In genomic region chr14:100891051-100891450, GRCh38 we compare ENCODE assay signal across 32 cellular contexts. TPM values are rescaled to one million over a fixed set of nuclear protein-coding genes. Genes with fewer than 3 reads are reported as not detected.
DNase-seq lines count a peak whose midpoint lies in the region; ATAC-seq and TF ChIP-seq lines count a peak whose summit lies in the region.
"Had no signal": no experiment of that assay in that cellular context is flagged by ENCODE, and none has a peak within 500 bp of the region (broad histone marks: within the 10 kb centered on the region; RNA-seq: fewer than 3 reads in every experiment).

No MANE protein-coding gene starts in this region.

- H3K36me3 Mint-ChIP-seq in glutamatergic neuron (ENCODE audit: unreplicated experiment) (no peaks in the 10 kb centered on the region), type B pancreatic cell (no peaks in the 10 kb centered on the region)
- H3K36me3 Mint-ChIP-seq in activated CD4-positive, alpha-beta memory T cell treated with anti-CD3 and anti-CD28 coated beads for 36 hours = no peaks in the 10 kb centered on the region
- H3K36me3 Mint-ChIP-seq: CD8-positive, alpha-beta memory T cell; natural killer cell had no signal

- H3K9me3 ChIP-seq in heart left ventricle (no peaks in the 10 kb centered on the region), right cardiac atrium (ENCODE audit: control insufficient read depth, low read length) (no peaks in the 10 kb centered on the region), osteoblast (ENCODE audit: low read depth, low read length) (no peaks in the 10 kb centered on the region)
- H3K9me3 ChIP-seq: BE2C, mucosa of descending colon, thyroid gland had no signal

- no peak overlapping the region for H3K27ac Mint-ChIP-seq in glutamatergic neuron (ENCODE audit: unreplicated experiment)
- H3K27ac Mint-ChIP-seq in type B pancreatic cell = no peak overlapping the region
- H3K27ac Mint-ChIP-seq in activated CD4-positive, alpha-beta memory T cell treated with anti-CD3 and anti-CD28 coated beads for 36 hours = no peak overlapping the region
- H3K27ac Mint-ChIP-seq: activated CD4-positive, alpha-beta T cell treated with anti-CD3 and anti-CD28 coated beads, Interleukin-2, amount 10 ng/mL, durations not matched to agents 24 days and 14 days; activated naive CD4-positive, alpha-beta T cell treated with anti-CD3 and anti-CD28 coated beads for 36 hours; CD8-positive, alpha-beta memory T cell; natural killer cell; T-helper 2 cell treated with Interferon-gamma antibody and Interleukin-4, amounts not matched to agents 5 μg/mL and 100 μg/mL, for 36 hours had no signal

- TF ChIP-seq POLR2A in heart left ventricle (IDR thresholded peaks at IDR 0.05) = no peak

- H3K36me3 ChIP-seq in heart left ventricle = no peaks in the 10 kb centered on the region
- peaks cover 46% of the 10 kb centered on the region for H3K36me3 ChIP-seq in osteoblast (ENCODE audit: insufficient read depth, low read length)
- H3K36me3 ChIP-seq: thyroid gland had no signal

- ATAC-seq in heart left ventricle = no peak
- ATAC-seq in right cardiac atrium = no peak
- no peak for ATAC-seq in HG02840 (IDR thresholded peaks at IDR 0.05; ENCODE audit: low FRiP score, unreplicated experiment)
- ATAC-seq: activated T-cell treated with anti-CD3 and anti-CD28 coated beads, Interleukin-2, amount 50 U/mL, for 4 hours; mucosa of descending colon; natural killer cell; stimulated activated naive CD8-positive, alpha-beta T cell treated with anti-CD3 and anti-CD28 coated beads, Interleukin-15, Interleukin-2, amounts not matched to agents 100 U/mL and 50 U/mL, for 24 hours had no signal

- no peak overlapping the region for H3K4me2 ChIP-seq in osteoblast (ENCODE audit: insufficient read depth, low read length)
- H3K4me2 ChIP-seq: smooth muscle cell had no signal

- DNase-seq in heart left ventricle = peak in 3 of 5 donors; percentile 11 to 42 (median 20)
- no peak for DNase-seq in right cardiac atrium
- DNase-seq in glutamatergic neuron = peak; percentile 6
- DNase-seq in osteoblast (ENCODE audit: insufficient read length, low spot score, missing footprints) = peak; percentile 4
- DNase-seq in type B pancreatic cell (ENCODE audit: extremely low spot score, unreplicated experiment) = peak; percentile 54
- no peak for DNase-seq in SHP77 treated with DMSO at 0.1 percent for 48 hours (lab: John Stamatoyannopoulos, UW)
- DNase-seq in activated CD4-positive, alpha-beta memory T cell treated with anti-CD3 and anti-CD28 coated beads for 36 hours = no peak
- DNase-seq: activated CD4-positive, alpha-beta T cell treated with anti-CD3 and anti-CD28 coated beads, Interleukin-2, amount 10 ng/mL, durations not matched to agents 24 days and 14 days; activated naive CD4-positive, alpha-beta T cell treated with anti-CD3 and anti-CD28 coated beads for 36 hours; activated T-cell treated with anti-CD3 and anti-CD28 coated beads, Interleukin-2, amount 50 U/mL, for 4 hours; DMS 273 treated with DMSO at 0.1 percent for 48 hours; effector memory CD4-positive, alpha-beta T cell; GOT3; mucosa of descending colon; NCI-H1048; SHP77; stimulated activated CD4-positive, alpha-beta T cell treated with anti-CD3 and anti-CD28 coated beads, Interleukin-1b, Interleukin-23, amount 100 ng/mL, for 48 hours; stimulated activated naive CD8-positive, alpha-beta T cell treated with anti-CD3 and anti-CD28 coated beads, Interleukin-15, Interleukin-2, amounts not matched to agents 100 U/mL and 50 U/mL, for 24 hours; thyroid gland had no signal

- intact Hi-C loops in heart left ventricle (cut with DNase I) (no loop called here), right cardiac atrium (cut with DNase I) (no loop called here)
- intact Hi-C loops in activated CD4-positive, alpha-beta memory T cell treated with anti-CD3 and anti-CD28 coated beads for 36 hours (cut with micrococcal nuclease) = no loop called here

- no peak overlapping the region for H2AFZ ChIP-seq in osteoblast (ENCODE audit: low read length)

- peaks cover 0 to 40% (median 2%) of the 10 kb centered on the region in 9 donors for H3K27me3 ChIP-seq in heart left ventricle
- H3K27me3 ChIP-seq in right cardiac atrium (ENCODE audit: control insufficient read depth, insufficient read depth) = no peaks in the 10 kb centered on the region
- H3K27me3 ChIP-seq in osteoblast (ENCODE audit: insufficient read depth, low read length) = no peaks in the 10 kb centered on the region
- H3K27me3 ChIP-seq: BE2C, thyroid gland had no signal

- CTCF ChIA-PET in activated CD4-positive, alpha-beta memory T cell treated with anti-CD3 and anti-CD28 coated beads for 36 hours (lab: Charles Lee) = interaction anchor here (1.0 kb wide), 1 partner anchor 10 kb away, joined by 3 read pairs; no protein-coding TSS in a partner anchor

- H3K4me1 Mint-ChIP-seq in glutamatergic neuron (ENCODE audit: low read depth, unreplicated experiment) (no peaks in the 10 kb centered on the region), type B pancreatic cell (ENCODE audit: unreplicated experiment) (peaks cover 28% of the 10 kb centered on the region)
- H3K4me1 Mint-ChIP-seq in activated CD4-positive, alpha-beta memory T cell treated with anti-CD3 and anti-CD28 coated beads for 36 hours (ENCODE audit: low read depth) = no peaks in the 10 kb centered on the region
- H3K4me1 Mint-ChIP-seq: activated CD4-positive, alpha-beta T cell treated with anti-CD3 and anti-CD28 coated beads, Interleukin-2, amount 10 ng/mL, durations not matched to agents 24 days and 14 days; CD8-positive, alpha-beta memory T cell; natural killer cell had no signal

- no peaks in the 10 kb centered on the region for H3K4me1 ChIP-seq in heart left ventricle
- H3K4me1 ChIP-seq in right cardiac atrium (ENCODE audit: control insufficient read depth, insufficient read depth, low read length) = no peaks in the 10 kb centered on the region
- no peaks in the 10 kb centered on the region for H3K4me1 ChIP-seq in osteoblast (ENCODE audit: insufficient read depth, low read length)
- H3K4me1 ChIP-seq: BE2C, thyroid gland had no signal

- H3K79me2 ChIP-seq in osteoblast (ENCODE audit: insufficient read depth, low read length) = peaks cover 46% of the 10 kb centered on the region

- peaks cover 2% of the 10 kb centered on the region for H3K27me3 Mint-ChIP-seq in glutamatergic neuron (ENCODE audit: unreplicated experiment)
- H3K27me3 Mint-ChIP-seq in type B pancreatic cell = peaks cover 8% of the 10 kb centered on the region
- H3K27me3 Mint-ChIP-seq in activated CD4-positive, alpha-beta memory T cell treated with anti-CD3 and anti-CD28 coated beads for 36 hours = peaks cover 14% of the 10 kb centered on the region

- H3K4me3 ChIP-seq in heart left ventricle = no peak overlapping the region
- H3K4me3 ChIP-seq in right cardiac atrium (ENCODE audit: low read length) = no peak overlapping the region
- H3K4me3 ChIP-seq in osteoblast (ENCODE audit: insufficient read depth, low read length) = no peak overlapping the region
- H3K4me3 ChIP-seq: coronary artery, lung, mucosa of descending colon, smooth muscle cell, thyroid gland had no signal

- H3K27ac ChIP-seq in heart left ventricle (no peak overlapping the region), right cardiac atrium (ENCODE audit: low read length) (no peak overlapping the region), osteoblast (ENCODE audit: low read depth, low read length) (no peak overlapping the region)
- H3K27ac ChIP-seq: coronary artery, epithelial cell of prostate, thyroid gland had no signal

- H3K9me3 Mint-ChIP-seq in glutamatergic neuron (ENCODE audit: unreplicated experiment) (no peaks in the 10 kb centered on the region), type B pancreatic cell (no peaks in the 10 kb centered on the region)
- no peaks in the 10 kb centered on the region for H3K9me3 Mint-ChIP-seq in activated CD4-positive, alpha-beta memory T cell treated with anti-CD3 and anti-CD28 coated beads for 36 hours
- H3K9me3 Mint-ChIP-seq: activated CD4-positive, alpha-beta T cell treated with anti-CD3 and anti-CD28 coated beads, Interleukin-2, amount 10 ng/mL, durations not matched to agents 24 days and 14 days; activated naive CD4-positive, alpha-beta T cell treated with anti-CD3 and anti-CD28 coated beads for 36 hours; activated T-cell treated with anti-CD3 and anti-CD28 coated beads, Interleukin-2, amount 50 U/mL, for 4 hours; CD8-positive, alpha-beta memory T cell; natural killer cell; T-helper 2 cell treated with Interferon-gamma antibody and Interleukin-4, amounts not matched to agents 5 μg/mL and 100 μg/mL, for 36 hours had no signal

- H4K20me1 ChIP-seq in osteoblast (ENCODE audit: insufficient read depth, low read length) = peaks cover 16% of the 10 kb centered on the region

- H3K4me3 Mint-ChIP-seq in glutamatergic neuron (ENCODE audit: unreplicated experiment) = no peak overlapping the region
- no peak overlapping the region for H3K4me3 Mint-ChIP-seq in type B pancreatic cell
- no peak overlapping the region for H3K4me3 Mint-ChIP-seq in activated CD4-positive, alpha-beta memory T cell treated with anti-CD3 and anti-CD28 coated beads for 36 hours
- H3K4me3 Mint-ChIP-seq: activated CD4-positive, alpha-beta T cell treated with anti-CD3 and anti-CD28 coated beads, Interleukin-2, amount 10 ng/mL, durations not matched to agents 24 days and 14 days; activated naive CD4-positive, alpha-beta T cell treated with anti-CD3 and anti-CD28 coated beads for 36 hours; activated T-cell treated with anti-CD3 and anti-CD28 coated beads, Interleukin-2, amount 50 U/mL, for 4 hours; CD8-positive, alpha-beta memory T cell; natural killer cell; T-helper 2 cell treated with Interferon-gamma antibody and Interleukin-4, amounts not matched to agents 5 μg/mL and 100 μg/mL, for 36 hours had no signal

- WGBS in heart left ventricle, 4 donors = 85 to 92% (median 88%) methylated on average over 10 of the region's 10 CpGs
- WGBS in right cardiac atrium = 90% methylated on average over 10 of the region's 10 CpGs

- POLR2A ChIA-PET in activated CD4-positive, alpha-beta memory T cell treated with anti-CD3 and anti-CD28 coated beads for 36 hours (lab: Charles Lee) = no interaction called here

- TF ChIP-seq CTCF in heart left ventricle (IDR thresholded peaks at IDR 0.05) (no peak), glutamatergic neuron (IDR thresholded peaks at IDR 0.05; ENCODE audit: partially characterized antibody, unreplicated experiment) (no peak), osteoblast (IDR thresholded peaks at IDR 0.05; ENCODE audit: extremely low read depth, low read depth, low read length) (no peak), type B pancreatic cell (conservative IDR thresholded peaks at IDR 0.05) (no peak)

RNA-seq across cellular contexts. Expression of gene RTL1, which starts 12.5 kb away (rescaled TPM):
- total RNA-seq in heart left ventricle = not detected
- not detected for polyA plus RNA-seq in heart left ventricle
- total RNA-seq in right cardiac atrium = not detected
- polyA plus RNA-seq in right cardiac atrium = 0.05 TPM
- total RNA-seq in glutamatergic neuron (ENCODE audit: unreplicated experiment) = not detected
- total RNA-seq in osteoblast = not detected in 2 replicates
- 1.5 and 5.4 TPM in 2 replicates for total RNA-seq in type B pancreatic cell (ENCODE audit: low replicate concordance)
- not detected for total RNA-seq in activated CD4-positive, alpha-beta memory T cell treated with anti-CD3 and anti-CD28 coated beads for 36 hours
- total RNA-seq: activated CD4-positive, alpha-beta T cell treated with anti-CD3 and anti-CD28 coated beads, Interleukin-2, amount 10 ng/mL, durations not matched to agents 24 days and 14 days; activated naive CD4-positive, alpha-beta T cell treated with anti-CD3 and anti-CD28 coated beads for 36 hours; activated T-cell treated with anti-CD3 and anti-CD28 coated beads, Interleukin-2, amount 50 U/mL, for 4 hours; bronchial epithelial cell; CD8-positive, alpha-beta memory T cell; glomerular endothelial cell; mucosa of descending colon; natural killer cell; osteocyte; thyroid gland had no signal
- polyA plus RNA-seq: CD8-positive, alpha-beta memory T cell; keratinocyte had no signal

Comparison
In these comparisons a context has a peak if more than half of its experiments do, and no peak if none do; other contexts are left out.
1. DNase-seq: peak in heart left ventricle (3 of 5), glutamatergic neuron (single experiment), osteoblast (single experiment) and type B pancreatic cell (single experiment); none in right cardiac atrium (0 of 3), SHP77 treated with DMSO at 0.1 percent for 48 hours (single experiment) and activated CD4-positive, alpha-beta memory T cell treated with anti-CD3 and anti-CD28 coated beads for 36 hours (single experiment).